Comparison of ENCODE assay signal across 17 cellular contexts in genomic region chr15:69531302-69532027, GRCh38.
DNase-seq lines count a peak whose midpoint lies in the region; ATAC-seq and TF ChIP-seq lines count a peak whose summit lies in the region.
"Had no signal": no experiment of that assay in that cellular context is flagged by ENCODE, and none has a peak within 500 bp of the region (broad histone marks: within the 10 kb centered on the region; RNA-seq: fewer than 3 reads in every experiment).

No MANE protein-coding gene starts in this region.

- H3K27ac ChIP-seq in iPS-20b (ENCODE audit: low read length) (no peak overlapping the region), sigmoid colon (peak overlapping the region in 3 of 4 donors; percentile 0 to 34 (median 32))
- H3K27ac ChIP-seq: breast epithelium, gastrocnemius medialis had no signal

- no peak overlapping the region for H3K4me3 Mint-ChIP-seq in stimulated activated memory B cell treated with anti-CD40 and anti-IgM and Interleukin-4, amounts not matched to agents 10 μg/mL and 1 μg/mL and 100 μg/mL, for 72 hours
- H3K4me3 Mint-ChIP-seq: activated CD8-positive, alpha-beta memory T cell treated with anti-CD3 and anti-CD28 coated beads, Interleukin-2, amount 10 ng/mL, durations not matched to agents 7 days and 5 days; CD4-positive, alpha-beta T cell; stimulated activated effector memory CD8-positive, alpha-beta T cell treated with anti-CD3 and anti-CD28 coated beads, Interleukin-12 subunit alpha, Interleukin-12 subunit beta, amount 100 ng/mL, for 72 hours; T-cell had no signal

- DNase-seq in NCI-H1417 (lab: John Stamatoyannopoulos, UW) (peak in 2 of 3 experiments; percentile 39 to 59), NCI-H1417 treated with DMSO at 0.1 percent for 48 hours (lab: John Stamatoyannopoulos, UW) (no peak), SW480 (ENCODE audit: low spot score) (peak; percentile 18), sigmoid colon (no peak)
- DNase-seq in stimulated activated naive CD4-positive, alpha-beta T cell treated with Interleukin-2 at 50 U/mL for 16 hours (lab: John Stamatoyannopoulos, UW), result no peak
- DNase-seq: activated CD4-positive, CD25-positive, alpha-beta regulatory T cell; activated CD8-positive, alpha-beta memory T cell treated with anti-CD3 and anti-CD28 coated beads, Interleukin-2, amount 10 ng/mL, durations not matched to agents 7 days and 5 days; CD4-positive, alpha-beta T cell; gastrocnemius medialis; T-cell had no signal

- 77 to 85% methylated on average over 16 of the region's 16 CpGs for WGBS in sigmoid colon, 2 donors

- intact Hi-C loops in sigmoid colon (cut with DNase I), result no loop called here

- no peak for TF ChIP-seq EP300 in sigmoid colon (IDR thresholded peaks at IDR 0.05)

- TF ChIP-seq CTCF in sigmoid colon (IDR thresholded peaks at IDR 0.05), result no peak

- H3K4me1 ChIP-seq in iPS-20b (ENCODE audit: insufficient read depth, low read length), result peaks cover 15% of the 10 kb centered on the region; the same call in 1 of the 2 replicates
- peaks cover 0 to 15% (median 14%) of the 10 kb centered on the region in 4 donors for H3K4me1 ChIP-seq in sigmoid colon
- H3K4me1 ChIP-seq: breast epithelium, gastrocnemius medialis had no signal

- ATAC-seq in stimulated activated memory B cell treated with anti-CD40 and anti-IgM and Interleukin-4, amounts not matched to agents 10 μg/mL and 1 μg/mL and 100 μg/mL, for 72 hours, result no peak
- no peak for ATAC-seq in HG03442 (IDR thresholded peaks at IDR 0.05; ENCODE audit: unreplicated experiment)
- ATAC-seq: activated CD8-positive, alpha-beta memory T cell treated with anti-CD3 and anti-CD28 coated beads, Interleukin-2, amount 10 ng/mL, durations not matched to agents 7 days and 5 days; gastrocnemius medialis; GM12878; Panc1; stimulated activated effector memory CD8-positive, alpha-beta T cell treated with anti-CD3 and anti-CD28 coated beads, Interleukin-12 subunit alpha, Interleukin-12 subunit beta, amount 100 ng/mL, for 72 hours; T-cell had no signal

- TF ChIP-seq POLR2A in sigmoid colon (IDR thresholded peaks at IDR 0.05), result no peak

- no peaks in the 10 kb centered on the region for H3K9me3 Mint-ChIP-seq in stimulated activated memory B cell treated with anti-CD40 and anti-IgM and Interleukin-4, amounts not matched to agents 10 μg/mL and 1 μg/mL and 100 μg/mL, for 72 hours
- H3K9me3 Mint-ChIP-seq: CD4-positive, alpha-beta T cell; stimulated activated effector memory CD8-positive, alpha-beta T cell treated with anti-CD3 and anti-CD28 coated beads, Interleukin-12 subunit alpha, Interleukin-12 subunit beta, amount 100 ng/mL, for 72 hours; T-cell had no signal

- no peaks in the 10 kb centered on the region for H3K36me3 ChIP-seq in iPS-20b (ENCODE audit: insufficient read depth, low read depth, low read length)
- no peaks in the 10 kb centered on the region for H3K36me3 ChIP-seq in sigmoid colon
- H3K36me3 ChIP-seq: breast epithelium, gastrocnemius medialis had no signal

- no peaks in the 10 kb centered on the region for H3K9me3 ChIP-seq in iPS-20b (ENCODE audit: insufficient read depth, low read depth, low read length)
- H3K9me3 ChIP-seq in sigmoid colon, result no peaks in the 10 kb centered on the region
- H3K9me3 ChIP-seq: breast epithelium, gastrocnemius medialis had no signal

- H3K27ac Mint-ChIP-seq in stimulated activated memory B cell treated with anti-CD40 and anti-IgM and Interleukin-4, amounts not matched to agents 10 μg/mL and 1 μg/mL and 100 μg/mL, for 72 hours, result no peak overlapping the region
- H3K27ac Mint-ChIP-seq: activated CD8-positive, alpha-beta memory T cell treated with anti-CD3 and anti-CD28 coated beads, Interleukin-2, amount 10 ng/mL, durations not matched to agents 7 days and 5 days; CD4-positive, alpha-beta T cell; stimulated activated effector memory CD8-positive, alpha-beta T cell treated with anti-CD3 and anti-CD28 coated beads, Interleukin-12 subunit alpha, Interleukin-12 subunit beta, amount 100 ng/mL, for 72 hours; T-cell had no signal

- peaks cover 5% of the 10 kb centered on the region for H3K27me3 ChIP-seq in iPS-20b (ENCODE audit: insufficient read depth, low read length)
- H3K27me3 ChIP-seq in sigmoid colon, result no peaks in the 10 kb centered on the region
- H3K27me3 ChIP-seq: breast epithelium had no signal

- H3K4me3 ChIP-seq in iPS-20b (ENCODE audit: low read length), result peak overlapping the region; percentile 18; the same call in 1 of the 2 replicates
- H3K4me3 ChIP-seq in sigmoid colon, result no peak overlapping the region
- H3K4me3 ChIP-seq: breast epithelium, gastrocnemius medialis, GM12878 had no signal

- no peaks in the 10 kb centered on the region for H3K36me3 Mint-ChIP-seq in stimulated activated memory B cell treated with anti-CD40 and anti-IgM and Interleukin-4, amounts not matched to agents 10 μg/mL and 1 μg/mL and 100 μg/mL, for 72 hours
- H3K36me3 Mint-ChIP-seq: activated CD8-positive, alpha-beta memory T cell treated with anti-CD3 and anti-CD28 coated beads, Interleukin-2, amount 10 ng/mL, durations not matched to agents 7 days and 5 days; stimulated activated effector memory CD8-positive, alpha-beta T cell treated with anti-CD3 and anti-CD28 coated beads, Interleukin-12 subunit alpha, Interleukin-12 subunit beta, amount 100 ng/mL, for 72 hours; T-cell had no signal

- peaks cover 33% of the 10 kb centered on the region for H3K27me3 Mint-ChIP-seq in stimulated activated memory B cell treated with anti-CD40 and anti-IgM and Interleukin-4, amounts not matched to agents 10 μg/mL and 1 μg/mL and 100 μg/mL, for 72 hours
- H3K27me3 Mint-ChIP-seq: CD4-positive, alpha-beta T cell had no signal

- H3K9ac ChIP-seq in iPS-20b (ENCODE audit: low read depth, low read length), result no peak overlapping the region

- H3K4me1 Mint-ChIP-seq in stimulated activated memory B cell treated with anti-CD40 and anti-IgM and Interleukin-4, amounts not matched to agents 10 μg/mL and 1 μg/mL and 100 μg/mL, for 72 hours, result no peaks in the 10 kb centered on the region
- H3K4me1 Mint-ChIP-seq: activated CD8-positive, alpha-beta memory T cell treated with anti-CD3 and anti-CD28 coated beads, Interleukin-2, amount 10 ng/mL, durations not matched to agents 7 days and 5 days; stimulated activated effector memory CD8-positive, alpha-beta T cell treated with anti-CD3 and anti-CD28 coated beads, Interleukin-12 subunit alpha, Interleukin-12 subunit beta, amount 100 ng/mL, for 72 hours; T-cell had no signal

Comparison
In these comparisons a context has a peak if more than half of its experiments do, and no peak if none do; other contexts are left out.
1. DNase-seq: peak in NCI-H1417 (2 of 3) and SW480 (single experiment); none in NCI-H1417 treated with DMSO at 0.1 percent for 48 hours (single experiment), sigmoid colon (single experiment) and stimulated activated naive CD4-positive, alpha-beta T cell treated with Interleukin-2 at 50 U/mL for 16 hours (single experiment).